5 cellular contexts compared by ENCODE assay signal in genomic region chr1:16777821-16778220, GRCh38. TPM values are rescaled to one million over a fixed set of nuclear protein-coding genes. Genes with fewer than 3 reads are reported as not detected.
"Had no signal": no experiment of that assay in that cellular context is flagged by ENCODE, and none has a peak within 500 bp of the region (broad histone marks: within the 10 kb centered on the region; RNA-seq: fewer than 3 reads in every experiment).

No MANE protein-coding gene starts in this region.

RNA-seq across cellular contexts. Expression of gene RNU1-4, which starts 37.5 kb away (rescaled TPM):
- total RNA-seq: fibroblast of villous mesenchyme, osteoblast had no signal
- polyA plus RNA-seq: mammary epithelial cell, stomach, urinary bladder had no signal
